In genomic region chr6:165769884-165770283, GRCh38 we compare ENCODE assay signal across 28 cellular contexts.
"Had no signal": no experiment of that assay in that cellular context is flagged by ENCODE, and none has a peak within 500 bp of the region (broad histone marks: within the 10 kb centered on the region; RNA-seq: fewer than 3 reads in every experiment).

No MANE protein-coding gene starts in this region.

- H3K4me1 ChIP-seq: esophagus squamous epithelium, testis, tibial artery had no signal

- H3K36me3 ChIP-seq: esophagus squamous epithelium, ovary, spleen, tibial artery had no signal

- H3K27ac ChIP-seq: esophagus squamous epithelium, ovary, psoas muscle, skin epidermis, spleen, testis, tibial artery had no signal

- H3K9me3 Mint-ChIP-seq: immature natural killer cell; stimulated activated memory B cell treated with anti-CD40 and anti-IgM and Interleukin-4, amounts not matched to agents 10 μg/mL and 1 μg/mL and 100 μg/mL, for 72 hours; type B pancreatic cell had no signal

- H3K9me3 ChIP-seq: esophagus squamous epithelium, ovary, psoas muscle, spleen, testis, tibial artery had no signal

- H3K4me3 ChIP-seq: esophagus squamous epithelium, ovary, psoas muscle, skin epidermis, spleen, testis, tibial artery had no signal

- H3K27me3 ChIP-seq: esophagus squamous epithelium, ovary, testis, tibial artery had no signal

- H3K4me3 Mint-ChIP-seq: endodermal cell; immature natural killer cell; naive thymus-derived CD4-positive, alpha-beta T cell; nephron progenitor cell; stimulated activated memory B cell treated with anti-CD40 and anti-IgM and Interleukin-4, amounts not matched to agents 10 μg/mL and 1 μg/mL and 100 μg/mL, for 72 hours; type B pancreatic cell had no signal

- H3K36me3 Mint-ChIP-seq: immature natural killer cell; naive thymus-derived CD4-positive, alpha-beta T cell; stimulated activated memory B cell treated with anti-CD40 and anti-IgM and Interleukin-4, amounts not matched to agents 10 μg/mL and 1 μg/mL and 100 μg/mL, for 72 hours; type B pancreatic cell had no signal

- DNase-seq: cerebellar nuclear complex; effector CD8-positive, alpha-beta T cell; endodermal cell; erythroblast; esophagus squamous epithelium; hypothalamus; immature natural killer cell; islet precursor cell; kidney glomerular epithelial cell; mammary epithelial cell; mesendoderm; midbrain; naive thymus-derived CD4-positive, alpha-beta T cell; nephron progenitor cell; occipital lobe; ovary; posterior cingulate gyrus; psoas muscle; right cardiac atrium; spleen; stimulated activated CD4-positive, alpha-beta T cell treated with anti-CD3 and anti-CD28 coated beads, Interleukin-4, amount 100 ng/mL, for 4 hours; stimulated activated naive CD8-positive, alpha-beta T cell treated with anti-CD3 and anti-CD28 coated beads, Interleukin-15, Interleukin-2, amounts not matched to agents 100 U/mL and 50 U/mL, for 24 hours; substantia nigra; testis; tibial artery had no signal

- H3K4me1 Mint-ChIP-seq: endodermal cell; immature natural killer cell; naive thymus-derived CD4-positive, alpha-beta T cell; stimulated activated memory B cell treated with anti-CD40 and anti-IgM and Interleukin-4, amounts not matched to agents 10 μg/mL and 1 μg/mL and 100 μg/mL, for 72 hours had no signal

- H3K27ac Mint-ChIP-seq: endodermal cell; immature natural killer cell; naive thymus-derived CD4-positive, alpha-beta T cell; stimulated activated memory B cell treated with anti-CD40 and anti-IgM and Interleukin-4, amounts not matched to agents 10 μg/mL and 1 μg/mL and 100 μg/mL, for 72 hours; type B pancreatic cell had no signal

- ATAC-seq: naive thymus-derived CD4-positive, alpha-beta T cell; psoas muscle; right cardiac atrium; stimulated activated memory B cell treated with anti-CD40 and anti-IgM and Interleukin-4, amounts not matched to agents 10 μg/mL and 1 μg/mL and 100 μg/mL, for 72 hours; stimulated activated naive CD8-positive, alpha-beta T cell treated with anti-CD3 and anti-CD28 coated beads, Interleukin-15, Interleukin-2, amounts not matched to agents 100 U/mL and 50 U/mL, for 24 hours had no signal
